In genomic region chr15:58555168-58556027, GRCh38 we compare ENCODE assay signal across 15 cellular contexts.
DNase-seq lines count a peak whose midpoint lies in the region; ATAC-seq, FAIRE-seq and TF ChIP-seq lines count a peak whose summit lies in the region.
"Had no signal": no experiment of that assay in that cellular context is flagged by ENCODE, and none has a peak within 500 bp of the region (broad histone marks: within the 10 kb centered on the region; RNA-seq: fewer than 3 reads in every experiment).

No MANE protein-coding gene starts in this region.

- no peaks in the 10 kb centered on the region for H3K36me3 Mint-ChIP-seq in astrocyte (ENCODE audit: low read depth, unreplicated experiment)
- peaks cover 0 to 7% of the 10 kb centered on the region in 2 donors for H3K36me3 Mint-ChIP-seq in activated naive CD4-positive, alpha-beta T cell treated with anti-CD3 and anti-CD28 coated beads, Interleukin-2, amount 50 U/mL, for 72 hours

- intact Hi-C loops in HepG2 (cut with micrococcal nuclease; ENCODE audit: unreplicated experiment): no loop called here

- H3K4me1 Mint-ChIP-seq in astrocyte (ENCODE audit: low read depth, unreplicated experiment): peaks cover 22% of the 10 kb centered on the region

- H3K4me1 ChIP-seq in A549 (peaks cover 19% of the 10 kb centered on the region), astrocyte (ENCODE audit: insufficient read depth, low read length) (peaks cover 18% of the 10 kb centered on the region), HepG2 (ENCODE audit: insufficient read depth, low read length) (peaks cover 30% of the 10 kb centered on the region)

- TF ChIP-seq RAD21 in A549 (conservative IDR thresholded peaks at IDR 0.05 in 1 of 2, IDR thresholded peaks at IDR 0.05 in 1 of 2) (no peak), HepG2 (CRISPR knock-in tag; IDR thresholded peaks at IDR 0.05) (no peak)

- ATAC-seq in A549: peak; percentile 56 to 71; a peak in 5 of 6 replicates
- ATAC-seq in HepG2: 0 out of 3 replicates have a peak, but pooled peaks have one; percentile 20
- no peak for ATAC-seq in activated naive CD4-positive, alpha-beta T cell treated with anti-CD3 and anti-CD28 coated beads, Interleukin-2, amount 50 U/mL, for 72 hours

- 0 out of 3 replicates have a peak, but pooled peaks cover 6% of the 10 kb centered on the region for H3K9me3 ChIP-seq in A549
- peaks cover 4% of the 10 kb centered on the region for H3K9me3 ChIP-seq in astrocyte (ENCODE audit: insufficient read depth, low read depth, low read length)
- H3K9me3 ChIP-seq in HepG2 (ENCODE audit: low read length): no peaks in the 10 kb centered on the region

- H2AFZ ChIP-seq in astrocyte (ENCODE audit: low read depth, low read length): peak overlapping the region; percentile 53
- H2AFZ ChIP-seq in HepG2 (ENCODE audit: low read length): no peak overlapping the region

- TF ChIP-seq POLR2A in A549 (IDR thresholded peaks at IDR 0.05; ENCODE audit: low read length) (no peak), HepG2 (IDR thresholded peaks at IDR 0.05; ENCODE audit: insufficient read depth in 1 of 2, low read depth in 2 of 2, low read length in 2 of 2) (no peak)

- H3K27me3 Mint-ChIP-seq in astrocyte (ENCODE audit: low read depth, unreplicated experiment): peaks cover 16% of the 10 kb centered on the region

- POLR2A ChIA-PET in A549 (lab: Yijun Ruan, JAX) (interaction anchor here (0.7 kb wide), 1 partner anchor 86 kb away, joined by 3 read pairs; no protein-coding TSS in a partner anchor), HepG2 (lab: Yijun Ruan, JAX) (interaction anchor here (1.7 to 2.3 kb wide), 2 partner anchors 27 to 194 kb away, joined by 4 to 7 read pairs; partner anchors contain the start of gene ADAM10)

- 87% methylated on average over 14 of the region's 14 CpGs for WGBS in A549 (ENCODE audit: missing lambda C conversion rate)
- 92% methylated on average over 14 of the region's 14 CpGs for WGBS in HepG2 (ENCODE audit: low lambda C conversion rate)

- in situ Hi-C loops in HepG2 (cut with HindIII; ENCODE audit: extremely low pct_ligation_motif_present, low pct_unique_long_range_greater_than_20kb): no loop called here

- H3K27ac Mint-ChIP-seq in astrocyte (ENCODE audit: unreplicated experiment): no peak overlapping the region
- no peak overlapping the region for H3K27ac Mint-ChIP-seq in activated naive CD4-positive, alpha-beta T cell treated with anti-CD3 and anti-CD28 coated beads, Interleukin-2, amount 50 U/mL, for 72 hours

- H3K4me3 Mint-ChIP-seq in astrocyte (ENCODE audit: unreplicated experiment): no peak overlapping the region

- H3K36me3 ChIP-seq in astrocyte (ENCODE audit: insufficient read depth, low read length) (no peaks in the 10 kb centered on the region), HepG2 (replicated peaks in 1 of 2; ENCODE audit: control insufficient read depth in 1 of 2, insufficient read depth in 2 of 2, low read length in 2 of 2) (no peaks in the 10 kb centered on the region)

- H3K4me2 ChIP-seq in A549: no peak overlapping the region
- no peak overlapping the region for H3K4me2 ChIP-seq in astrocyte (ENCODE audit: low read length)
- H3K4me2 ChIP-seq in HepG2 (ENCODE audit: low read depth, low read length): no peak overlapping the region

- no peaks in the 10 kb centered on the region for H3K79me2 ChIP-seq in astrocyte (ENCODE audit: insufficient read depth, low read length)
- no peaks in the 10 kb centered on the region for H3K79me2 ChIP-seq in HepG2 (ENCODE audit: insufficient read depth, low read length)

- CTCF ChIA-PET in A549 (lab: Yijun Ruan, JAX) (interaction anchor here (1.1 to 1.2 kb wide), 2 partner anchors 9 to 216 kb away, joined by 3 to 5 read pairs; partner anchors contain the start of gene MINDY2), HepG2 (lab: Yijun Ruan, JAX; ENCODE audit: low intra/inter-chr PET ratio, low total read pairs) (no interaction called here)

- H3K27me3 ChIP-seq in astrocyte (ENCODE audit: insufficient read depth, low read length) (peaks cover 10% of the 10 kb centered on the region), HepG2 (ENCODE audit: control insufficient read depth in 1 of 2, insufficient read depth in 2 of 2, low read length in 2 of 2) (no peaks in the 10 kb centered on the region)

- peak overlapping the region in 1 of 2 experiments; percentile 63; a peak in 4 of 6 replicates for H3K27ac ChIP-seq in A549
- no peak overlapping the region for H3K27ac ChIP-seq in astrocyte (ENCODE audit: low read depth, low read length)
- H3K27ac ChIP-seq in HepG2 (ENCODE audit: extremely low read length, insufficient read depth, low read length): no peak overlapping the region

- no peak for TF ChIP-seq EP300 in A549 (IDR thresholded peaks at IDR 0.05)
- no peak for TF ChIP-seq EP300 in HepG2 (IDR thresholded peaks at IDR 0.05; ENCODE audit: low read depth in 2 of 2, low read length in 2 of 2)
- no peak for TF ChIP-seq EP300 in HepG2 (CRISPR knock-in tag; IDR thresholded peaks at IDR 0.05; ENCODE audit: borderline replicate concordance)

- FAIRE-seq in A549 (lab: Jason Lieb, UNC): no peak
- no peak for FAIRE-seq in astrocyte (lab: Jason Lieb, UNC)
- FAIRE-seq in HepG2 (lab: Jason Lieb, UNC): no peak
- FAIRE-seq: TTC549 had no signal

- DNase-seq in A549 (ENCODE audit: low read depth in 1 of 2, low spot score in 1 of 2) (no peak), LHCN-M2 (ENCODE audit: low read depth) (peak; percentile 9), astrocyte (ENCODE audit: low read depth) (no peak), HepG2 (ENCODE audit: low spot score) (no peak), SIG-M5 (lab: John Stamatoyannopoulos, UW) (no peak), cerebellum (ENCODE audit: low spot score) (no peak), NOMO-1 treated with dmso at 0.1 percent for 144 hours (lab: John Stamatoyannopoulos, UW; ENCODE audit: unreplicated experiment) (no peak)
- DNase-seq in activated naive CD4-positive, alpha-beta T cell treated with anti-CD3 and anti-CD28 coated beads, Interleukin-2, amount 50 U/mL, for 72 hours (ENCODE audit: low spot score in 2 of 2): no peak
- DNase-seq: ACHN; GF-D8; NCI-H1436; NCI-H774; SHP77; stimulated activated naive CD4-positive, alpha-beta T cell had no signal

- H3K9me3 Mint-ChIP-seq in astrocyte (ENCODE audit: unreplicated experiment): peaks cover 2% of the 10 kb centered on the region
- peaks cover 0 to 5% of the 10 kb centered on the region in 2 donors for H3K9me3 Mint-ChIP-seq in activated naive CD4-positive, alpha-beta T cell treated with anti-CD3 and anti-CD28 coated beads, Interleukin-2, amount 50 U/mL, for 72 hours

- TF ChIP-seq CTCF in A549 (IDR thresholded peaks at IDR 0.05) (no peak), astrocyte (IDR thresholded peaks at IDR 0.05; ENCODE audit: insufficient read depth, low read depth, low read length) (no peak), HepG2 (CRISPR knock-in tag; IDR thresholded peaks at IDR 0.05) (0 out of 2 replicates have a peak, but pooled peaks have one; percentile 7)

- BruUV-seq in HepG2 (replicated peaks; lab: Mats Ljungman, UMichigan): no TSS peak

- H3K9ac ChIP-seq in astrocyte (ENCODE audit: low read length) (no peak overlapping the region), HepG2 (ENCODE audit: insufficient read depth, low read depth, low read length) (no peak overlapping the region)

- H3K4me3 ChIP-seq in A549: no peak overlapping the region
- H3K4me3 ChIP-seq in astrocyte (ENCODE audit: insufficient read depth, low read depth, low read length): no peak overlapping the region
- no peak overlapping the region for H3K4me3 ChIP-seq in HepG2 (replicated peaks in 1 of 3; ENCODE audit: insufficient read depth in 1 of 3, low read depth in 2 of 3, low read length in 3 of 3)

- H4K20me1 ChIP-seq in astrocyte (ENCODE audit: insufficient read depth, low read length): no peaks in the 10 kb centered on the region
- H4K20me1 ChIP-seq in HepG2 (ENCODE audit: insufficient read depth, low read length): no peaks in the 10 kb centered on the region

TF ChIP-seq in A549, 52 proteins besides CTCF, POLR2A, EP300 and RAD21:
- TF ChIP-seq CHD2 (IDR thresholded peaks at IDR 0.05; ENCODE audit: low read length, partially characterized antibody) (no peak), KDM1A (IDR thresholded peaks at IDR 0.05; ENCODE audit: low read depth) (no peak), TFCP2L1 (CRISPR knock-in tag; IDR thresholded peaks at IDR 0.05) (no peak), RFX5 (IDR thresholded peaks at IDR 0.05) (no peak), ZSCAN20 (CRISPR knock-in tag; IDR thresholded peaks at IDR 0.05) (no peak), PHF8 (IDR thresholded peaks at IDR 0.05; ENCODE audit: borderline replicate concordance, low read depth) (no peak)
TF ChIP-seq in A549: peak in this region for 0.

TF ChIP-seq in HepG2, 621 proteins besides CTCF, POLR2A, EP300 and RAD21:
- no peak for TF ChIP-seq ZNF367 (CRISPR knock-in tag; IDR thresholded peaks at IDR 0.05; ENCODE audit: borderline replicate concordance)
- TF ChIP-seq, protein P1, sequence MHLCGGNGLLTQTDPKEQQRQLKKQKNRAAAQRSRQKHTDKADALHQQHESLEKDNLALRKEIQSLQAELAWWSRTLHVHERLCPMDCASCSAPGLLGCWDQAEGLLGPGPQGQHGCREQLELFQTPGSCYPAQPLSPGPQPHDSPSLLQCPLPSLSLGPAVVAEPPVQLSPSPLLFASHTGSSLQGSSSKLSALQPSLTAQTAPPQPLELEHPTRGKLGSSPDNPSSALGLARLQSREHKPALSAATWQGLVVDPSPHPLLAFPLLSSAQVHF (CRISPR knock-in tag; IDR thresholded peaks at IDR 0.05): no peak
- no peak for TF ChIP-seq RXRB (CRISPR knock-in tag; IDR thresholded peaks at IDR 0.05; ENCODE audit: borderline replicate concordance)
- TF ChIP-seq STAG1 (CRISPR knock-in tag; IDR thresholded peaks at IDR 0.05): peak; percentile 30

Comparison
In these comparisons a context has a peak if more than half of its experiments do, and no peak if none do; other contexts are left out.
1. ATAC-seq: peak in A549 (2 of 2) and HepG2 (single experiment); none in activated naive CD4-positive, alpha-beta T cell treated with anti-CD3 and anti-CD28 coated beads, Interleukin-2, amount 50 U/mL, for 72 hours (0 of 2).
2. Of the 38 proteins assayed by ChIP-seq in both HepG2 and A549: peak only in HepG2: CTCF; only in A549: none; in both: none; in neither: 37.